1 cellular context compared by ENCODE assay signal in the genomic region with DNA sequence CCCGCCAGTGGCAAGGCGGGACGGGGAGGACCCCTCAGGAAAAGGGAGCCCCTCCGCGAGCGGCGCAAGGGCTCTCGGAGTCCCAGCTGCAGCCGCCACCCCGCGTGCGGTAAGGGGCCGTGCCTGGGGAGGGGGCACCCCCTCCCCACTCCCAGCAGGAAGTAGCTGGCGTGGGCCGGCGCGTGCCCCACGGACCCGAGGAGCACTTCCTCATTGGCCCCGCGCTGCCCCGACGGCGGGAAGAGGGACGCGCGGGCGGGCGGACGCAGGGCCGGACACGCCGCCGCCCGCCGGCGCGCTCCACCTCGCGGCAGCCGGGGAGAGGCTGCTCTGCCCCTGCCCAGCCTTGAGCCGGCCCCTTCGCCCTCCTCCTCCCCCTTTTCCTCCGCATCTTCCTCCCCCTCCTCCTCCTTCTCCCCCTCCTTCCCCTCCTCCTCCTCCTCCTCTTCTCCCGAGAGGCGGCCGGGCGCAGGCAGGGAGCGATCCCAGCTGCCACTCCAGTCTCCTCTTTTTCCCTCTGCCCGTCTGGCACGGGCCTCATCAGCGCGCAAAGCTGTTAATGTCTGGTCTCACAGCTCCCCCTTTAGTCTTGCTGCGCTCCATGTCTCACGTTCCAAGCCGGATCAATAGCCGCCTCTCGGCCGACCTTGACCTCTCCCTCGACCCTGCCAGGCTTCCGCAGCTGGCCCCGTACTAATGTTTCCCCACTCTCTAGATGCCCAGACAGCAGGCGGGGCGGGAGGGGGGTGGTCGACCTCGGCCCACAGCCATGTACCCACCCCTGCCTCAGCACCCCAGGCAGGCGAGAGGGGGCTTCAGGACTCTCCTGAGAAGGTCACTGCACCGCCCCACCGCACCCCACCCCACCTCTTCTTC.
A peak's percentile ranks its signal among the peaks of the same experiment; 100 is the strongest.
TF ChIP-seq lines count a peak whose summit lies in the region.

No MANE protein-coding gene starts in this region.

TF ChIP-seq in K562, 482 proteins besides CTCF, POLR2A, EP300 and RAD21 (continued from another document):
- peak; percentile 37; the same call in 1 of the 2 replicates for TF ChIP-seq ZNF263 (CRISPR knock-in tag; IDR thresholded peaks at IDR 0.05; ENCODE audit: borderline replicate concordance)
- no peak for TF ChIP-seq TRIM24 (IDR thresholded peaks at IDR 0.05)
- TF ChIP-seq, protein P1, sequence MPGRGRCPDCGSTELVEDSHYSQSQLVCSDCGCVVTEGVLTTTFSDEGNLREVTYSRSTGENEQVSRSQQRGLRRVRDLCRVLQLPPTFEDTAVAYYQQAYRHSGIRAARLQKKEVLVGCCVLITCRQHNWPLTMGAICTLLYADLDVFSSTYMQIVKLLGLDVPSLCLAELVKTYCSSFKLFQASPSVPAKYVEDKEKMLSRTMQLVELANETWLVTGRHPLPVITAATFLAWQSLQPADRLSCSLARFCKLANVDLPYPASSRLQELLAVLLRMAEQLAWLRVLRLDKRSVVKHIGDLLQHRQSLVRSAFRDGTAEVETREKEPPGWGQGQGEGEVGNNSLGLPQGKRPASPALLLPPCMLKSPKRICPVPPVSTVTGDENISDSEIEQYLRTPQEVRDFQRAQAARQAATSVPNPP (IDR thresholded peaks at IDR 0.05; ENCODE audit: borderline replicate concordance, insufficient read depth, insufficient read length): no peak
- peak; percentile 59 for TF ChIP-seq PCBP1 (IDR thresholded peaks at IDR 0.05; ENCODE audit: low read depth, low read length, poor library complexity, severe bottlenecking)
- TF ChIP-seq ZNF778 (CRISPR knock-in tag; IDR thresholded peaks at IDR 0.05): no peak
- TF ChIP-seq ZKSCAN3 (CRISPR knock-in tag; IDR thresholded peaks at IDR 0.05): no peak
- no peak for TF ChIP-seq HNRNPH1 (optimal IDR thresholded peaks at IDR 0.05; ENCODE audit: low read depth, low read length)
- no peak for TF ChIP-seq U2AF2 (optimal IDR thresholded peaks at IDR 0.05; ENCODE audit: low read depth, low read length)
- TF ChIP-seq, protein P2, sequence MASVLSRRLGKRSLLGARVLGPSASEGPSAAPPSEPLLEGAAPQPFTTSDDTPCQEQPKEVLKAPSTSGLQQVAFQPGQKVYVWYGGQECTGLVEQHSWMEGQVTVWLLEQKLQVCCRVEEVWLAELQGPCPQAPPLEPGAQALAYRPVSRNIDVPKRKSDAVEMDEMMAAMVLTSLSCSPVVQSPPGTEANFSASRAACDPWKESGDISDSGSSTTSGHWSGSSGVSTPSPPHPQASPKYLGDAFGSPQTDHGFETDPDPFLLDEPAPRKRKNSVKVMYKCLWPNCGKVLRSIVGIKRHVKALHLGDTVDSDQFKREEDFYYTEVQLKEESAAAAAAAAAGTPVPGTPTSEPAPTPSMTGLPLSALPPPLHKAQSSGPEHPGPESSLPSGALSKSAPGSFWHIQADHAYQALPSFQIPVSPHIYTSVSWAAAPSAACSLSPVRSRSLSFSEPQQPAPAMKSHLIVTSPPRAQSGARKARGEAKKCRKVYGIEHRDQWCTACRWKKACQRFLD (CRISPR knock-in tag; IDR thresholded peaks at IDR 0.05): no peak
- TF ChIP-seq, protein P3, sequence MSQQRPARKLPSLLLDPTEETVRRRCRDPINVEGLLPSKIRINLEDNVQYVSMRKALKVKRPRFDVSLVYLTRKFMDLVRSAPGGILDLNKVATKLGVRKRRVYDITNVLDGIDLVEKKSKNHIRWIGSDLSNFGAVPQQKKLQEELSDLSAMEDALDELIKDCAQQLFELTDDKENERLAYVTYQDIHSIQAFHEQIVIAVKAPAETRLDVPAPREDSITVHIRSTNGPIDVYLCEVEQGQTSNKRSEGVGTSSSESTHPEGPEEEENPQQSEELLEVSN (IDR thresholded peaks at IDR 0.05; ENCODE audit: borderline replicate concordance in 1 of 2, extremely low read depth in 1 of 2, insufficient read depth in 1 of 2, insufficient read length in 1 of 2, low read depth in 1 of 2, low read length in 1 of 2, poor library complexity in 1 of 2, severe bottlenecking in 1 of 2): peak in 1 of 2 experiments; percentile 80
- TF ChIP-seq LARP7 (IDR thresholded peaks at IDR 0.05): no peak
- TF ChIP-seq ATF7 (IDR thresholded peaks at IDR 0.05): no peak
- no peak for TF ChIP-seq POLR2G (IDR thresholded peaks at IDR 0.05; ENCODE audit: low read depth, low read length)
- TF ChIP-seq, protein P4, sequence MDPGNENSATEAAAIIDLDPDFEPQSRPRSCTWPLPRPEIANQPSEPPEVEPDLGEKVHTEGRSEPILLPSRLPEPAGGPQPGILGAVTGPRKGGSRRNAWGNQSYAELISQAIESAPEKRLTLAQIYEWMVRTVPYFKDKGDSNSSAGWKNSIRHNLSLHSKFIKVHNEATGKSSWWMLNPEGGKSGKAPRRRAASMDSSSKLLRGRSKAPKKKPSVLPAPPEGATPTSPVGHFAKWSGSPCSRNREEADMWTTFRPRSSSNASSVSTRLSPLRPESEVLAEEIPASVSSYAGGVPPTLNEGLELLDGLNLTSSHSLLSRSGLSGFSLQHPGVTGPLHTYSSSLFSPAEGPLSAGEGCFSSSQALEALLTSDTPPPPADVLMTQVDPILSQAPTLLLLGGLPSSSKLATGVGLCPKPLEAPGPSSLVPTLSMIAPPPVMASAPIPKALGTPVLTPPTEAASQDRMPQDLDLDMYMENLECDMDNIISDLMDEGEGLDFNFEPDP (CRISPR knock-in tag; IDR thresholded peaks at IDR 0.05): no peak
- TF ChIP-seq XRCC4 (IDR thresholded peaks at IDR 0.05; ENCODE audit: extremely low read depth, insufficient read depth, insufficient read length): no peak
- no peak for TF ChIP-seq ZSCAN32 (CRISPR knock-in tag; IDR thresholded peaks at IDR 0.05)
- no peak for TF ChIP-seq ZNF830 (CRISPR knock-in tag; IDR thresholded peaks at IDR 0.05)
- TF ChIP-seq, protein P5, sequence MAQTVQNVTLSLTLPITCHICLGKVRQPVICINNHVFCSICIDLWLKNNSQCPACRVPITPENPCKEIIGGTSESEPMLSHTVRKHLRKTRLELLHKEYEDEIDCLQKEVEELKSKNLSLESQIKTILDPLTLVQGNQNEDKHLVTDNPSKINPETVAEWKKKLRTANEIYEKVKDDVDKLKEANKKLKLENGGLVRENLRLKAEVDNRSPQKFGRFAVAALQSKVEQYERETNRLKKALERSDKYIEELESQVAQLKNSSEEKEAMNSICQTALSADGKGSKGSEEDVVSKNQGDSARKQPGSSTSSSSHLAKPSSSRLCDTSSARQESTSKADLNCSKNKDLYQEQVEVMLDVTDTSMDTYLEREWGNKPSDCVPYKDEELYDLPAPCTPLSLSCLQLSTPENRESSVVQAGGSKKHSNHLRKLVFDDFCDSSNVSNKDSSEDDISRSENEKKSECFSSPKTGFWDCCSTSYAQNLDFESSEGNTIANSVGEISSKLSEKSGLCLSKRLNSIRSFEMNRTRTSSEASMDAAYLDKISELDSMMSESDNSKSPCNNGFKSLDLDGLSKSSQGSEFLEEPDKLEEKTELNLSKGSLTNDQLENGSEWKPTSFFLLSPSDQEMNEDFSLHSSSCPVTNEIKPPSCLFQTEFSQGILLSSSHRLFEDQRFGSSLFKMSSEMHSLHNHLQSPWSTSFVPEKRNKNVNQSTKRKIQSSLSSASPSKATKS (CRISPR knock-in tag; IDR thresholded peaks at IDR 0.05): no peak
- TF ChIP-seq ZNF174 (CRISPR knock-in tag; IDR thresholded peaks at IDR 0.05): no peak
- TF ChIP-seq THRAP3 (IDR thresholded peaks at IDR 0.05; ENCODE audit: borderline replicate concordance): no peak
- no peak for TF ChIP-seq SOX6 (IDR thresholded peaks at IDR 0.05)
- TF ChIP-seq ZNF282 (CRISPR knock-in tag; IDR thresholded peaks at IDR 0.05): no peak
- TF ChIP-seq, protein P6, sequence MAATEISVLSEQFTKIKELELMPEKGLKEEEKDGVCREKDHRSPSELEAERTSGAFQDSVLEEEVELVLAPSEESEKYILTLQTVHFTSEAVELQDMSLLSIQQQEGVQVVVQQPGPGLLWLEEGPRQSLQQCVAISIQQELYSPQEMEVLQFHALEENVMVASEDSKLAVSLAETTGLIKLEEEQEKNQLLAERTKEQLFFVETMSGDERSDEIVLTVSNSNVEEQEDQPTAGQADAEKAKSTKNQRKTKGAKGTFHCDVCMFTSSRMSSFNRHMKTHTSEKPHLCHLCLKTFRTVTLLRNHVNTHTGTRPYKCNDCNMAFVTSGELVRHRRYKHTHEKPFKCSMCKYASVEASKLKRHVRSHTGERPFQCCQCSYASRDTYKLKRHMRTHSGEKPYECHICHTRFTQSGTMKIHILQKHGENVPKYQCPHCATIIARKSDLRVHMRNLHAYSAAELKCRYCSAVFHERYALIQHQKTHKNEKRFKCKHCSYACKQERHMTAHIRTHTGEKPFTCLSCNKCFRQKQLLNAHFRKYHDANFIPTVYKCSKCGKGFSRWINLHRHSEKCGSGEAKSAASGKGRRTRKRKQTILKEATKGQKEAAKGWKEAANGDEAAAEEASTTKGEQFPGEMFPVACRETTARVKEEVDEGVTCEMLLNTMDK (IDR thresholded peaks at IDR 0.05; ENCODE audit: borderline replicate concordance, insufficient read depth, low read depth, low read length, poor library complexity, severe bottlenecking): no peak
- TF ChIP-seq EZH2 (IDR thresholded peaks at IDR 0.05; ENCODE audit: borderline replicate concordance, low read depth, low read length): no peak
- no peak for TF ChIP-seq ZNF780A (CRISPR knock-in tag; IDR thresholded peaks at IDR 0.05)
- no peak for TF ChIP-seq FOSL1 (tag; conservative IDR thresholded peaks at IDR 0.05)
- no peak for TF ChIP-seq CBX8 (IDR thresholded peaks at IDR 0.05; ENCODE audit: borderline replicate concordance, extremely low read depth, low read depth, low read length, poor library complexity, severe bottlenecking)
- TF ChIP-seq MBD2 (IDR thresholded peaks at IDR 0.05; ENCODE audit: borderline replicate concordance, low read depth): no peak
- TF ChIP-seq ZC3H4 (CRISPR knock-in tag; IDR thresholded peaks at IDR 0.05; ENCODE audit: borderline replicate concordance): no peak
- no peak for TF ChIP-seq PRPF4 (IDR thresholded peaks at IDR 0.05; ENCODE audit: insufficient read depth, low read depth, low read length, poor library complexity, severe bottlenecking)
- no peak for TF ChIP-seq GTF2A2 (tag; IDR thresholded peaks at IDR 0.05)
